Comparison of ENCODE assay signal across 8 cellular contexts in genomic region chr6:149233056-149233715, GRCh38.
DNase-seq lines count a peak whose midpoint lies in the region; ATAC-seq and TF ChIP-seq lines count a peak whose summit lies in the region.

No MANE protein-coding gene starts in this region.

- ATAC-seq in activated CD8-positive, alpha-beta T cell treated with anti-CD3 and anti-CD28 coated beads for 36 hours = peak; percentile 79
- ATAC-seq in HG02759 (IDR thresholded peaks at IDR 0.05; ENCODE audit: unreplicated experiment) = no peak

- peak overlapping the region; percentile 59 for H3K4me3 Mint-ChIP-seq in activated CD8-positive, alpha-beta T cell treated with anti-CD3 and anti-CD28 coated beads for 36 hours

- TF ChIP-seq CTCF in activated CD8-positive, alpha-beta T cell treated with anti-CD3 and anti-CD28 coated beads for 36 hours (IDR thresholded peaks at IDR 0.05) = no peak
- no peak for TF ChIP-seq CTCF in epithelial cell of proximal tubule (conservative IDR thresholded peaks at IDR 0.05; ENCODE audit: low read depth, low read length)

- intact Hi-C loops in activated CD8-positive, alpha-beta T cell treated with anti-CD3 and anti-CD28 coated beads for 36 hours (cut with micrococcal nuclease) = loop anchor here (5.0 kb wide), 2 partner anchors 39 to 151 kb away; no protein-coding TSS in a partner anchor

- H3K4me1 Mint-ChIP-seq in activated CD8-positive, alpha-beta T cell treated with anti-CD3 and anti-CD28 coated beads for 36 hours (ENCODE audit: low read depth) = peaks cover 51% of the 10 kb centered on the region

- DNase-seq in ACHN (peak; percentile 89), LHCN-M2 (ENCODE audit: low read depth) (peak; percentile 88), epithelial cell of proximal tubule (ENCODE audit: low read depth) (peak; percentile 90), NCI-H2171 (lab: John Stamatoyannopoulos, UW) (no peak), SKM-1 (lab: John Stamatoyannopoulos, UW; ENCODE audit: unreplicated experiment) (no peak)
- peak; percentile 70 for DNase-seq in activated CD8-positive, alpha-beta T cell treated with anti-CD3 and anti-CD28 coated beads for 36 hours
- peak; percentile 10 to 21 (median 16) for DNase-seq in stimulated activated CD4-positive, alpha-beta T cell treated with anti-CD3 and anti-CD28 coated beads, TNF-alpha, amount 100 ng/mL, for 1 hour (ENCODE audit: low read depth in 3 of 3, low spot score in 1 of 3)

- in situ Hi-C loops in ACHN (cut with HindIII; ENCODE audit: low pct_ligation_motif_present, low pct_unique_long_range_greater_than_20kb, low sequenced_read_pairs) = no loop called here

- peaks cover under 1% of the 10 kb centered on the region for H3K9me3 Mint-ChIP-seq in activated CD8-positive, alpha-beta T cell treated with anti-CD3 and anti-CD28 coated beads for 36 hours

- H3K27ac Mint-ChIP-seq in activated CD8-positive, alpha-beta T cell treated with anti-CD3 and anti-CD28 coated beads for 36 hours = peak overlapping the region; percentile 94

- no peaks in the 10 kb centered on the region for H3K36me3 Mint-ChIP-seq in activated CD8-positive, alpha-beta T cell treated with anti-CD3 and anti-CD28 coated beads for 36 hours (ENCODE audit: low read depth)

- POLR2A ChIA-PET in activated CD8-positive, alpha-beta T cell treated with anti-CD3 and anti-CD28 coated beads for 36 hours (lab: Charles Lee) = interaction anchor here (1.0 to 2.7 kb wide), 3 partner anchors 10 to 127 kb away, joined by 3 to 9 read pairs (median 3); no protein-coding TSS in a partner anchor

- CTCF ChIA-PET in activated CD8-positive, alpha-beta T cell treated with anti-CD3 and anti-CD28 coated beads for 36 hours (lab: Charles Lee) = no interaction called here

- no peaks in the 10 kb centered on the region for H3K27me3 Mint-ChIP-seq in activated CD8-positive, alpha-beta T cell treated with anti-CD3 and anti-CD28 coated beads for 36 hours

- H3K4me3 ChIP-seq in epithelial cell of proximal tubule (ENCODE audit: low read depth, low read length) = no peak overlapping the region

Comparison
In these comparisons a context has a peak if more than half of its experiments do, and no peak if none do; other contexts are left out.
1. DNase-seq: peak in ACHN (single experiment), LHCN-M2 (single experiment), activated CD8-positive, alpha-beta T cell treated with anti-CD3 and anti-CD28 coated beads for 36 hours (single experiment), epithelial cell of proximal tubule (single experiment) and stimulated activated CD4-positive, alpha-beta T cell treated with anti-CD3 and anti-CD28 coated beads, TNF-alpha, amount 100 ng/mL, for 1 hour (3 of 3); none in NCI-H2171 (single experiment) and SKM-1 (single experiment).